ENCODE assay signal across 12 cellular contexts in the genomic region with DNA sequence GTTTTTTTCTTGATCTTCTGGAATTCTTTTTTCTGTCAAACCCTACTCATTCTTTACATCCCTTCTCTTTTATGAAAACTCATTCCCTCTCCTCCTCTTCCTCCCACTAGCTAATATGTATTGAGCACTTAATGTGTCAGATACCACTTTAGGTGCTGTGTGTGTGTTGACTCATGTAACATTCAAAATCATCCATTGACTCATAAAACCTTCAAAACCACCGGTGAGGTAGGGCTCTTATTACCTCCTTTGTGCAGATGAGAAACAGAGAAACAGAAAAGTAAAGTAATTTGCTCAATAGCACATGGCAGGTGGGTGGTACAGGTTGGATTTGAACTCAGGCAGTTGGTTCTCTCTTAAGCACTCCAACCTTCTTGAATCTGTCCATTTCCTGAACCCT.
DNase-seq lines count a peak whose midpoint lies in the region; ATAC-seq, FAIRE-seq and TF ChIP-seq lines count a peak whose summit lies in the region.
"Had no signal": no experiment of that assay in that cellular context is flagged by ENCODE, and none has a peak within 500 bp of the region (broad histone marks: within the 10 kb centered on the region; RNA-seq: fewer than 3 reads in every experiment).

No MANE protein-coding gene starts in this region.

- in situ Hi-C loops in GM13976 (cut with MboI; ENCODE audit: low sequenced_read_pairs, unreplicated experiment), result no loop called here

- H3K27ac Mint-ChIP-seq in T-helper 2 cell treated with Interferon-gamma antibody and Interleukin-4, amounts not matched to agents 5 μg/mL and 100 μg/mL, for 36 hours, result peak overlapping the region; percentile 17

- peak overlapping the region; percentile 83 for H3K27ac ChIP-seq in lower lobe of right lung
- H3K27ac ChIP-seq in Peyer's patch, result no peak overlapping the region
- H3K27ac ChIP-seq: VCaP had no signal

- peaks cover 72% of the 10 kb centered on the region for H3K4me1 ChIP-seq in lower lobe of right lung
- peaks cover 0 to 17% (median 6%) of the 10 kb centered on the region in 4 donors for H3K4me1 ChIP-seq in Peyer's patch

- peaks cover 51% of the 10 kb centered on the region for H3K36me3 Mint-ChIP-seq in T-helper 2 cell treated with Interferon-gamma antibody and Interleukin-4, amounts not matched to agents 5 μg/mL and 100 μg/mL, for 36 hours (ENCODE audit: low read depth)

- no peak overlapping the region for H3K4me3 Mint-ChIP-seq in T-helper 2 cell treated with Interferon-gamma antibody and Interleukin-4, amounts not matched to agents 5 μg/mL and 100 μg/mL, for 36 hours

- FAIRE-seq in GM19239 (lab: Jason Lieb, UNC), result peak; percentile 80
- FAIRE-seq: G401.6 had no signal

- H3K4me3 ChIP-seq in lower lobe of right lung (no peak overlapping the region), Peyer's patch (no peak overlapping the region)
- H3K4me3 ChIP-seq: mucosa of descending colon had no signal

- peaks cover 38% of the 10 kb centered on the region for H3K4me1 Mint-ChIP-seq in T-helper 2 cell treated with Interferon-gamma antibody and Interleukin-4, amounts not matched to agents 5 μg/mL and 100 μg/mL, for 36 hours (ENCODE audit: low read depth)

- ATAC-seq in lower lobe of right lung, result no peak
- ATAC-seq: mucosa of descending colon had no signal

- no peak for TF ChIP-seq POLR2A in Peyer's patch (IDR thresholded peaks at IDR 0.05)

- H3K36me3 ChIP-seq in lower lobe of right lung (no peaks in the 10 kb centered on the region), Peyer's patch (no peaks in the 10 kb centered on the region)

- H3K9me3 ChIP-seq in lower lobe of right lung (no peaks in the 10 kb centered on the region), Peyer's patch (no peaks in the 10 kb centered on the region)
- H3K9me3 ChIP-seq: mucosa of descending colon had no signal

- H3K27me3 Mint-ChIP-seq in T-helper 2 cell treated with Interferon-gamma antibody and Interleukin-4, amounts not matched to agents 5 μg/mL and 100 μg/mL, for 36 hours (ENCODE audit: low read depth), result no peaks in the 10 kb centered on the region

- TF ChIP-seq CTCF in lower lobe of right lung (IDR thresholded peaks at IDR 0.05), result no peak
- no peak for TF ChIP-seq CTCF in GM13976 (IDR thresholded peaks at IDR 0.05; ENCODE audit: borderline replicate concordance, control extremely low read depth, extremely low read depth, insufficient read depth, missing control alignments)
- TF ChIP-seq CTCF in Peyer's patch (IDR thresholded peaks at IDR 0.05), result no peak

- no peaks in the 10 kb centered on the region for H3K9me3 Mint-ChIP-seq in T-helper 2 cell treated with Interferon-gamma antibody and Interleukin-4, amounts not matched to agents 5 μg/mL and 100 μg/mL, for 36 hours

- H3K27me3 ChIP-seq in lower lobe of right lung (ENCODE audit: low read depth) (no peaks in the 10 kb centered on the region), Peyer's patch (no peaks in the 10 kb centered on the region)

- intact Hi-C loops in lower lobe of right lung (cut with DNase I), result no loop called here

- DNase-seq in ELR (ENCODE audit: low read depth) (peak; percentile 23), GM19239 (ENCODE audit: insufficient read length, low spot score) (no peak), lower lobe of right lung (no peak), NCI-H524 treated with DMSO at 0.1 percent for 48 hours (lab: John Stamatoyannopoulos, UW) (no peak), GM13976 (ENCODE audit: low spot score) (no peak), Peyer's patch (no peak)
- DNase-seq in T-helper 2 cell treated with Interferon-gamma antibody and Interleukin-4, amounts not matched to agents 5 μg/mL and 100 μg/mL, for 36 hours (ENCODE audit: low spot score), result peak; percentile 53
- DNase-seq: mucosa of descending colon, NCI-H1092, substantia nigra had no signal

Comparison
In these comparisons a context has a peak if more than half of its experiments do, and no peak if none do; other contexts are left out.
1. DNase-seq: peak in ELR (single experiment) and T-helper 2 cell treated with Interferon-gamma antibody and Interleukin-4, amounts not matched to agents 5 μg/mL and 100 μg/mL, for 36 hours (single experiment); none in GM19239 (single experiment), lower lobe of right lung (single experiment), NCI-H524 treated with DMSO at 0.1 percent for 48 hours (single experiment), GM13976 (single experiment) and Peyer's patch (0 of 3).